ENCODE assay signal across 24 cellular contexts in genomic region chr19:1646149-1646930, GRCh38. TPM values are rescaled to one million over a fixed set of nuclear protein-coding genes. Genes with fewer than 3 reads are reported as not detected.
A peak's percentile ranks its signal among the peaks of the same experiment; 100 is the strongest.
DNase-seq lines count a peak whose midpoint lies in the region; ATAC-seq and TF ChIP-seq lines count a peak whose summit lies in the region.
"Had no signal": no experiment of that assay in that cellular context is flagged by ENCODE, and none has a peak within 500 bp of the region (broad histone marks: within the 10 kb centered on the region; RNA-seq: fewer than 3 reads in every experiment).

No MANE protein-coding gene starts in this region.

- H3K27me3 Mint-ChIP-seq in GM23338 (ENCODE audit: insufficient read depth, low read depth, poor library complexity): peaks cover 22% of the 10 kb centered on the region
- no peaks in the 10 kb centered on the region for H3K27me3 Mint-ChIP-seq in activated B cell treated with CpG ODN at 0.5 μM for 24 hours
- peaks cover 11% of the 10 kb centered on the region for H3K27me3 Mint-ChIP-seq in neural progenitor cell (ENCODE audit: insufficient read depth, low read depth)
- H3K27me3 Mint-ChIP-seq: activated naive CD8-positive, alpha-beta T cell; T-helper 17 cell had no signal

- peaks cover 75% of the 10 kb centered on the region for H3K36me3 Mint-ChIP-seq in GM23338 (ENCODE audit: low read depth)
- H3K36me3 Mint-ChIP-seq in activated B cell treated with CpG ODN at 0.5 μM for 24 hours (ENCODE audit: low read depth): peaks cover 48% of the 10 kb centered on the region
- peaks cover 15% of the 10 kb centered on the region for H3K36me3 Mint-ChIP-seq in neural progenitor cell
- H3K36me3 Mint-ChIP-seq: activated naive CD8-positive, alpha-beta T cell had no signal

- intact Hi-C loops in activated B cell treated with CpG ODN at 0.5 μM for 24 hours (cut with micrococcal nuclease): no loop called here
- intact Hi-C loops in mucosa of descending colon (cut with DNase I, micrococcal nuclease): no loop called here

- no peak overlapping the region for H3K4me3 Mint-ChIP-seq in GM23338
- no peak overlapping the region for H3K4me3 Mint-ChIP-seq in activated B cell treated with CpG ODN at 0.5 μM for 24 hours
- H3K4me3 Mint-ChIP-seq in neural progenitor cell: peak overlapping the region; percentile 35
- H3K4me3 Mint-ChIP-seq: activated naive CD8-positive, alpha-beta T cell; T-helper 17 cell had no signal

- H3K9me3 Mint-ChIP-seq in GM23338 (peaks cover 2% of the 10 kb centered on the region; the same call in 1 of the 3 replicates), activated B cell treated with CpG ODN at 0.5 μM for 24 hours (no peaks in the 10 kb centered on the region), neural progenitor cell (peaks cover 2% of the 10 kb centered on the region)

- H2AFZ ChIP-seq in GM23338 (no peak overlapping the region), neural progenitor cell (replicated peaks) (no peak overlapping the region)

- H3K79me2 ChIP-seq in GM23338 (replicated peaks; ENCODE audit: insufficient read depth) (peaks cover 80% of the 10 kb centered on the region), neural progenitor cell (ENCODE audit: low read depth) (peaks cover 100% of the 10 kb centered on the region)

- H3K27ac ChIP-seq in BLaER1 treated with 17β-estradiol and CSF1 and Interleukin-3, amounts not matched to agents 10 nM and 100 nM: peak overlapping the region in 10 of 11 experiments; percentile 31 to 100 (median 98); a peak in 19 of 22 replicates
- no peak overlapping the region for H3K27ac ChIP-seq in GM23338 (ENCODE audit: low read depth)
- no peak overlapping the region for H3K27ac ChIP-seq in neural progenitor cell
- H3K27ac ChIP-seq: C4-2B, colonic mucosa, prostate gland, SK-N-MC, transverse colon had no signal

- peaks cover 28 to 100% (median 90%) of the 10 kb centered on the region in 11 experiments; a peak in 21 of 22 replicates for H4K20me1 ChIP-seq in BLaER1 treated with 17β-estradiol and CSF1 and Interleukin-3, amounts not matched to agents 10 nM and 100 nM
- H4K20me1 ChIP-seq in GM23338 (replicated peaks; ENCODE audit: insufficient read depth): peaks cover 16% of the 10 kb centered on the region
- H4K20me1 ChIP-seq in neural progenitor cell (ENCODE audit: low read depth): peaks cover 97% of the 10 kb centered on the region

- peaks cover 7% of the 10 kb centered on the region; the same call in 1 of the 2 replicates for H3F3A ChIP-seq in GM23338 (replicated peaks; ENCODE audit: low read depth)
- peaks cover 13% of the 10 kb centered on the region for H3F3A ChIP-seq in neural progenitor cell (ENCODE audit: low read depth)

- peak overlapping the region; percentile 90 to 100 (median 97) for H3K4me2 ChIP-seq in BLaER1 treated with 17β-estradiol and CSF1 and Interleukin-3, amounts not matched to agents 10 nM and 100 nM
- H3K4me2 ChIP-seq in GM23338 (no peak overlapping the region), neural progenitor cell (no peak overlapping the region)

- H3K4me1 Mint-ChIP-seq in GM23338: peaks cover 14% of the 10 kb centered on the region; the same call in 2 of the 3 replicates
- peaks cover 49% of the 10 kb centered on the region for H3K4me1 Mint-ChIP-seq in activated B cell treated with CpG ODN at 0.5 μM for 24 hours
- H3K4me1 Mint-ChIP-seq in neural progenitor cell: peaks cover 10% of the 10 kb centered on the region

- H3K36me3 ChIP-seq in BLaER1 treated with 17β-estradiol and CSF1 and Interleukin-3, amounts not matched to agents 10 nM and 100 nM: peaks cover 27 to 79% (median 58%) of the 10 kb centered on the region in 11 experiments
- peaks cover 19% of the 10 kb centered on the region; the same call in 1 of the 2 replicates for H3K36me3 ChIP-seq in GM23338 (ENCODE audit: insufficient read depth)
- peaks cover 6% of the 10 kb centered on the region for H3K36me3 ChIP-seq in neural progenitor cell
- no peaks in the 10 kb centered on the region for H3K36me3 ChIP-seq in mucosa of descending colon (ENCODE audit: low read depth)
- H3K36me3 ChIP-seq: colonic mucosa, prostate gland had no signal

- peak overlapping the region in 8 of 10 experiments; percentile 77 to 91 (median 88); a peak in 11 of 20 replicates for H3K4me3 ChIP-seq in BLaER1 treated with 17β-estradiol and CSF1 and Interleukin-3, amounts not matched to agents 10 nM and 100 nM
- H3K4me3 ChIP-seq in GM23338 (no peak overlapping the region), neural progenitor cell (no peak overlapping the region), mucosa of descending colon (no peak overlapping the region)
- H3K4me3 ChIP-seq: colonic mucosa, prostate gland, SK-N-MC, transverse colon had no signal

- peak overlapping the region in 10 of 11 experiments; percentile 61 to 99 (median 98); a peak in 18 of 22 replicates for H3K9ac ChIP-seq in BLaER1 treated with 17β-estradiol and CSF1 and Interleukin-3, amounts not matched to agents 10 nM and 100 nM
- no peak overlapping the region for H3K9ac ChIP-seq in neural progenitor cell

- no peak for TF ChIP-seq CTCF in GM23338 (conservative IDR thresholded peaks at IDR 0.05; ENCODE audit: low read depth in 2 of 2)
- no peak for TF ChIP-seq CTCF in activated B cell treated with CpG ODN at 0.5 μM for 24 hours (IDR thresholded peaks at IDR 0.05)
- no peak for TF ChIP-seq CTCF in neural progenitor cell (IDR thresholded peaks at IDR 0.05)
- TF ChIP-seq CTCF in mucosa of descending colon (IDR thresholded peaks at IDR 0.05): no peak

- CTCF ChIA-PET in activated B cell treated with CpG ODN at 0.5 μM for 24 hours (lab: Charles Lee): interaction anchor here (1.1 kb wide), 1 partner anchor 21 kb away, joined by 3 read pairs; no protein-coding TSS in a partner anchor

- H3K4me1 ChIP-seq in BLaER1 treated with 17β-estradiol and CSF1 and Interleukin-3, amounts not matched to agents 10 nM and 100 nM: peaks cover 69 to 91% (median 80%) of the 10 kb centered on the region in 10 experiments
- peaks cover 10% of the 10 kb centered on the region for H3K4me1 ChIP-seq in GM23338 (ENCODE audit: insufficient read depth)
- peaks cover 9% of the 10 kb centered on the region for H3K4me1 ChIP-seq in neural progenitor cell
- no peaks in the 10 kb centered on the region for H3K4me1 ChIP-seq in mucosa of descending colon (ENCODE audit: low read depth)
- H3K4me1 ChIP-seq: Caco-2 had no signal

- no peak for ATAC-seq in GM23338
- no peak for ATAC-seq in activated B cell treated with CpG ODN at 0.5 μM for 24 hours (ENCODE audit: low read depth)
- ATAC-seq in HG03139 (IDR thresholded peaks at IDR 0.05; ENCODE audit: unreplicated experiment): no peak
- no peak for ATAC-seq in mucosa of descending colon
- ATAC-seq: T-helper 17 cell had no signal

- H3K27ac Mint-ChIP-seq in GM23338: peak overlapping the region; percentile 36; the same call in 1 of the 2 replicates
- peak overlapping the region; percentile 76 for H3K27ac Mint-ChIP-seq in activated B cell treated with CpG ODN at 0.5 μM for 24 hours
- H3K27ac Mint-ChIP-seq in neural progenitor cell: no peak overlapping the region
- H3K27ac Mint-ChIP-seq: activated naive CD8-positive, alpha-beta T cell; T-helper 17 cell had no signal

- no peak for DNase-seq in GM23338 (ENCODE audit: low spot score)
- no peak for DNase-seq in activated B cell treated with CpG ODN at 0.5 μM for 24 hours
- no peak for DNase-seq in neural progenitor cell (ENCODE audit: low spot score)
- no peak for DNase-seq in mucosa of descending colon
- no peak for DNase-seq in NAMALWA (ENCODE audit: low spot score)
- DNase-seq: activated CD4-positive, alpha-beta T cell treated with anti-CD3 and anti-CD28 coated beads for 4 hours; activated CD8-positive, alpha-beta memory T cell treated with anti-CD3 and anti-CD28 coated beads for 24 hours; activated effector memory CD4-positive, alpha-beta T cell treated with Interleukin-2 at 50 U/mL for 16 hours; anterior cingulate cortex; Caco-2; colonic mucosa; effector memory CD4-positive, alpha-beta T cell; erythroblast; NCI-H1092; NCI-H2029; NCI-H526 treated with DMSO at 0.1 percent for 48 hours; T-helper 17 cell; transverse colon had no signal

- POLR2A ChIA-PET in activated B cell treated with CpG ODN at 0.5 μM for 24 hours (lab: Charles Lee): interaction anchor here (0.6 kb wide), 1 partner anchor 27 kb away, joined by 3 read pairs; no protein-coding TSS in a partner anchor

- H3K9me2 ChIP-seq in GM23338 (ENCODE audit: insufficient read depth): no peaks in the 10 kb centered on the region

- H3K27me3 ChIP-seq in BLaER1 treated with 17β-estradiol and CSF1 and Interleukin-3, amounts not matched to agents 10 nM and 100 nM: no peaks in the 10 kb centered on the region
- H3K27me3 ChIP-seq in GM23338 (ENCODE audit: insufficient read depth) (no peaks in the 10 kb centered on the region), neural progenitor cell (no peaks in the 10 kb centered on the region)
- H3K27me3 ChIP-seq: colonic mucosa, transverse colon had no signal

- no peaks in the 10 kb centered on the region for H3K9me3 ChIP-seq in BLaER1 treated with 17β-estradiol and CSF1 and Interleukin-3, amounts not matched to agents 10 nM and 100 nM (replicated peaks in 1 of 11)
- H3K9me3 ChIP-seq in neural progenitor cell (ENCODE audit: low read depth) (no peaks in the 10 kb centered on the region), mucosa of descending colon (no peaks in the 10 kb centered on the region)
- H3K9me3 ChIP-seq: Caco-2, colonic mucosa, prostate gland, transverse colon had no signal

RNA-seq across cellular contexts. Expression of gene TCF3, which starts 6.1 kb away (rescaled TPM):
- total RNA-seq in GM23338 (2014; rRNA removed; shearing (Covaris generic)): 250 and 383 TPM in 2 replicates
- 166 and 186 TPM in 2 replicates for polyA plus RNA-seq in GM23338 (2016; fragmentation: Nextera tagmentation; extraction: Ambion mirVana)
- total RNA-seq in activated B cell treated with CpG ODN at 0.5 μM for 24 hours (139 and 143 TPM in 2 replicates), neural progenitor cell (ENCODE audit: low replicate concordance) (131 and 332 TPM in 2 replicates), mucosa of descending colon (10 to 100 TPM; 54.4 to 57.7 (median 57.4) TPM)

RNA-seq across cellular contexts. Expression of gene UQCR11, which starts 41.1 kb away (rescaled TPM):
- 35.3 and 46.4 TPM in 2 replicates for total RNA-seq in GM23338 (2014; rRNA removed; shearing (Covaris generic))
- 413 and 414 TPM in 2 replicates for polyA plus RNA-seq in GM23338 (2016; fragmentation: Nextera tagmentation; extraction: Ambion mirVana)
- total RNA-seq in activated B cell treated with CpG ODN at 0.5 μM for 24 hours (117 and 141 TPM in 2 replicates), neural progenitor cell (ENCODE audit: low replicate concordance) (37.4 and 51.4 TPM in 2 replicates), mucosa of descending colon (100 to 1,000 TPM; 265 to 301 (median 272) TPM)

RNA-seq across cellular contexts. Expression of gene MBD3, which starts 53.7 kb away (rescaled TPM):
- 103 and 118 TPM in 2 replicates for total RNA-seq in GM23338 (2014; rRNA removed; shearing (Covaris generic))
- polyA plus RNA-seq in GM23338 (2016; fragmentation: Nextera tagmentation; extraction: Ambion mirVana): 27.6 and 28.5 TPM in 2 replicates
- total RNA-seq in activated B cell treated with CpG ODN at 0.5 μM for 24 hours: 91.9 and 96.9 TPM in 2 replicates
- total RNA-seq in neural progenitor cell (ENCODE audit: low replicate concordance): 34.2 and 117 TPM in 2 replicates
- 10 to 100 TPM; 54.1 to 78.2 (median 54.2) TPM for total RNA-seq in mucosa of descending colon

Comparison
In these comparisons a context has a peak if more than half of its experiments do, and no peak if none do; other contexts are left out.
1. H3K27ac ChIP-seq: peak in BLaER1 treated with 17β-estradiol and CSF1 and Interleukin-3, amounts not matched to agents 10 nM and 100 nM (10 of 11); none in GM23338 (single experiment) and neural progenitor cell (single experiment).
2. H3K4me2 ChIP-seq: peak in BLaER1 treated with 17β-estradiol and CSF1 and Interleukin-3, amounts not matched to agents 10 nM and 100 nM (11 of 11); none in GM23338 (single experiment) and neural progenitor cell (single experiment).
3. H3K4me3 ChIP-seq: peak in BLaER1 treated with 17β-estradiol and CSF1 and Interleukin-3, amounts not matched to agents 10 nM and 100 nM (8 of 10); none in GM23338 (single experiment), neural progenitor cell (single experiment) and mucosa of descending colon (single experiment).